1 cellular context compared by ENCODE assay signal in genomic region chr6:149955256-149955974, GRCh38.
TF ChIP-seq lines count a peak whose summit lies in the region.

No MANE protein-coding gene starts in this region.

TF ChIP-seq in K562, 482 proteins besides CTCF, POLR2A, EP300 and RAD21:
- TF ChIP-seq ZFP36 (IDR thresholded peaks at IDR 0.05; ENCODE audit: low read depth, low read length, partially characterized antibody): peak; percentile 2
TF ChIP-seq in K562: peak in this region for 1; not testable (repeated sequence) for 481.
